In the genomic region with DNA sequence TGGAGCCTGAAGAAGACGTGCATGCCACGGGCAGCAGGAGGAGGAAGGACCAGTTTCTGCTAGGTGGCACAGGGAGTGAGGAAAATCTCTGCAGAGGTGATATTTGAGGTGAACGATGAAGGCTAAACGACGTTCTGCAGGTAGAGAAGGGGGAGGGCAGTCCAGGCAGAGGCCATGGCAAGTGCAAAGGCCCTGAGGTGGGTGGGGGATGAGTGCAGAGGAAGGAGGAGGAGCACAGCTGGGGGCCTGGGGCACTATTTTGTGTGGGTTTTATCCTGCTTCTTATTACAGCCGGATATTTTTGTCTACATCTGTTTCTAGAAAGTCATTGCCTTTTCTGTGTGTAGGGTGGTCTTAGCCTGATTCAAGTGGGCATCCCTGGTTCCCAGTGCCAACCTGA, we compare ENCODE assay signal across 26 cellular contexts. TPM values are rescaled to one million over a fixed set of nuclear protein-coding genes. Genes with fewer than 3 reads are reported as not detected.
"Had no signal": no experiment of that assay in that cellular context is flagged by ENCODE, and none has a peak within 500 bp of the region (broad histone marks: within the 10 kb centered on the region; RNA-seq: fewer than 3 reads in every experiment).

No MANE protein-coding gene starts in this region.

- H3K36me3 Mint-ChIP-seq: immature natural killer cell, mesothelial cell of epicardium, naive B cell had no signal

- H3K27ac Mint-ChIP-seq: dendritic cell treated with granulocyte-macrophage colony-stimulating factor and Interleukin-4, amounts not matched to agents 40 ng/mL and 50 ng/mL, for 4 days; effector memory CD8-positive, alpha-beta T cell; endodermal cell; immature natural killer cell; mesothelial cell of epicardium had no signal

- H3K27me3 ChIP-seq: colonic mucosa had no signal

- H3K4me1 ChIP-seq: colonic mucosa, foreskin keratinocyte, gastroesophageal sphincter had no signal

- H3K9me3 ChIP-seq: colonic mucosa, esophagus muscularis mucosa, gastroesophageal sphincter, heart left ventricle, left lung, lower lobe of right lung, mucosa of descending colon had no signal

- H3K4me1 Mint-ChIP-seq: immature natural killer cell, mesothelial cell of epicardium, naive B cell had no signal

- H3K4me2 ChIP-seq: hepatocyte had no signal

- H3K9me3 Mint-ChIP-seq: dendritic cell treated with granulocyte-macrophage colony-stimulating factor and Interleukin-4, amounts not matched to agents 40 ng/mL and 50 ng/mL, for 4 days; effector memory CD8-positive, alpha-beta T cell; endodermal cell; immature natural killer cell; mesothelial cell of epicardium; naive B cell had no signal

- H3K4me3 Mint-ChIP-seq: dendritic cell treated with granulocyte-macrophage colony-stimulating factor and Interleukin-4, amounts not matched to agents 40 ng/mL and 50 ng/mL, for 4 days; effector memory CD8-positive, alpha-beta T cell; endodermal cell; immature natural killer cell; mesothelial cell of epicardium had no signal

- H2AFZ ChIP-seq: hepatocyte had no signal

- FAIRE-seq: endometrium, endothelial cell of umbilical vein, frontal cortex had no signal

- H3K79me2 ChIP-seq: hepatocyte had no signal

- H3K27ac ChIP-seq: colonic mucosa, esophagus muscularis mucosa, foreskin keratinocyte, gastroesophageal sphincter, heart left ventricle, hepatocyte, left lung, lower lobe of right lung had no signal

- H3K36me3 ChIP-seq: colonic mucosa, esophagus muscularis mucosa, gastroesophageal sphincter, heart left ventricle, left lung, lower lobe of right lung had no signal

- DNase-seq: colonic mucosa; cortex of kidney; effector CD8-positive, alpha-beta T cell; effector memory CD8-positive, alpha-beta T cell; endodermal cell; foreskin keratinocyte; hypothalamus; immature natural killer cell; islet precursor cell; left cardiac atrium; left ventricle myocardium superior; mesenchymal stem cell; mucosa of descending colon; naive B cell had no signal

- ATAC-seq: effector memory CD8-positive, alpha-beta T cell; foreskin keratinocyte; gastroesophageal sphincter; heart left ventricle; left cardiac atrium; left lung; left ventricle myocardium superior; lower lobe of right lung; mucosa of descending colon had no signal

- H3K4me3 ChIP-seq: colonic mucosa, esophagus muscularis mucosa, gastroesophageal sphincter, heart left ventricle, hepatocyte, left lung, lower lobe of right lung, mucosa of descending colon had no signal

RNA-seq across cellular contexts. Expression of a gene that starts 57.6 kb away (rescaled TPM):
- total RNA-seq: endothelial cell of umbilical vein, left ventricle myocardium superior had no signal
- polyA plus RNA-seq: fibroblast of lung had no signal
